In genomic region chr10:110857265-110858158, GRCh38 we compare ENCODE assay signal across 9 cellular contexts. TPM values are rescaled to one million over a fixed set of nuclear protein-coding genes. Genes with fewer than 3 reads are reported as not detected.
DNase-seq lines count a peak whose midpoint lies in the region; ATAC-seq and TF ChIP-seq lines count a peak whose summit lies in the region.
"Had no signal": no experiment of that assay in that cellular context is flagged by ENCODE, and none has a peak within 500 bp of the region (broad histone marks: within the 10 kb centered on the region; RNA-seq: fewer than 3 reads in every experiment).

No MANE protein-coding gene starts in this region.

- peak overlapping the region; percentile 27 for H3K4me3 Mint-ChIP-seq in T-helper 1 cell treated with Interleukin-12 subunit alpha and Interleukin-12 subunit beta and Interleukin-4 antibody, amounts not matched to agents 30 μg/mL and 1 μg/mL, for 36 hours
- H3K4me3 Mint-ChIP-seq in stimulated activated effector memory CD8-positive, alpha-beta T cell treated with anti-CD3 and anti-CD28 coated beads, Interleukin-12 subunit alpha, Interleukin-12 subunit beta, amount 100 ng/mL, for 72 hours: peak overlapping the region; percentile 50
- H3K4me3 Mint-ChIP-seq in nephron progenitor cell: no peak overlapping the region

- ATAC-seq in Right ventricle myocardium superior (ENCODE audit: poor library complexity): peak; percentile 72
- peak; percentile 73 for ATAC-seq in stimulated activated effector memory CD8-positive, alpha-beta T cell treated with anti-CD3 and anti-CD28 coated beads, Interleukin-12 subunit alpha, Interleukin-12 subunit beta, amount 100 ng/mL, for 72 hours

- no peaks in the 10 kb centered on the region for H3K9me3 Mint-ChIP-seq in T-helper 1 cell treated with Interleukin-12 subunit alpha and Interleukin-12 subunit beta and Interleukin-4 antibody, amounts not matched to agents 30 μg/mL and 1 μg/mL, for 36 hours
- H3K9me3 Mint-ChIP-seq in stimulated activated effector memory CD8-positive, alpha-beta T cell treated with anti-CD3 and anti-CD28 coated beads, Interleukin-12 subunit alpha, Interleukin-12 subunit beta, amount 100 ng/mL, for 72 hours: no peaks in the 10 kb centered on the region
- peaks cover 10% of the 10 kb centered on the region for H3K9me3 Mint-ChIP-seq in nephron progenitor cell

- H3K4me1 Mint-ChIP-seq in T-helper 1 cell treated with Interleukin-12 subunit alpha and Interleukin-12 subunit beta and Interleukin-4 antibody, amounts not matched to agents 30 μg/mL and 1 μg/mL, for 36 hours (ENCODE audit: low read depth): peaks cover 56% of the 10 kb centered on the region
- peaks cover 64% of the 10 kb centered on the region for H3K4me1 Mint-ChIP-seq in stimulated activated effector memory CD8-positive, alpha-beta T cell treated with anti-CD3 and anti-CD28 coated beads, Interleukin-12 subunit alpha, Interleukin-12 subunit beta, amount 100 ng/mL, for 72 hours
- H3K4me1 Mint-ChIP-seq in nephron progenitor cell: peaks cover 20% of the 10 kb centered on the region

- no peaks in the 10 kb centered on the region for H3K27me3 Mint-ChIP-seq in T-helper 1 cell treated with Interleukin-12 subunit alpha and Interleukin-12 subunit beta and Interleukin-4 antibody, amounts not matched to agents 30 μg/mL and 1 μg/mL, for 36 hours (ENCODE audit: low read depth)
- H3K27me3 Mint-ChIP-seq in nephron progenitor cell (ENCODE audit: low read depth, poor library complexity): peaks cover 3% of the 10 kb centered on the region

- H3K27ac Mint-ChIP-seq in T-helper 1 cell treated with Interleukin-12 subunit alpha and Interleukin-12 subunit beta and Interleukin-4 antibody, amounts not matched to agents 30 μg/mL and 1 μg/mL, for 36 hours: peak overlapping the region; percentile 76
- H3K27ac Mint-ChIP-seq in stimulated activated effector memory CD8-positive, alpha-beta T cell treated with anti-CD3 and anti-CD28 coated beads, Interleukin-12 subunit alpha, Interleukin-12 subunit beta, amount 100 ng/mL, for 72 hours: peak overlapping the region; percentile 80
- no peak overlapping the region for H3K27ac Mint-ChIP-seq in nephron progenitor cell

- intact Hi-C loops in Right ventricle myocardium superior (cut with DNase I): no loop called here

- DNase-seq in NOMO-1 treated with DMSO at 0.1 percent for 48 hours (lab: John Stamatoyannopoulos, UW; ENCODE audit: unreplicated experiment): peak; percentile 12
- DNase-seq in NOMO-1 treated with dmso at 0.1 percent for 144 hours (lab: John Stamatoyannopoulos, UW; ENCODE audit: unreplicated experiment): no peak
- peak; percentile 82 to 95 for DNase-seq in HL-60 (ENCODE audit: low read depth in 1 of 2, low spot score in 1 of 2)
- DNase-seq in Right ventricle myocardium superior: no peak
- DNase-seq in stimulated activated effector memory CD8-positive, alpha-beta T cell treated with anti-CD3 and anti-CD28 coated beads, Interleukin-12 subunit alpha, Interleukin-12 subunit beta, amount 100 ng/mL, for 72 hours (ENCODE audit: low spot score in 2 of 2): peak in 1 of 2 donors; percentile 49
- no peak for DNase-seq in AG08396 (ENCODE audit: low spot score)
- no peak for DNase-seq in nephron progenitor cell

- H3K27me3 ChIP-seq in HL-60 (ENCODE audit: insufficient read depth, poor library complexity, severe bottlenecking): no peaks in the 10 kb centered on the region
- H3K27me3 ChIP-seq: SJSA1 had no signal

- peaks cover 9% of the 10 kb centered on the region for H3K36me3 Mint-ChIP-seq in T-helper 1 cell treated with Interleukin-12 subunit alpha and Interleukin-12 subunit beta and Interleukin-4 antibody, amounts not matched to agents 30 μg/mL and 1 μg/mL, for 36 hours (ENCODE audit: low read depth)
- no peaks in the 10 kb centered on the region for H3K36me3 Mint-ChIP-seq in stimulated activated effector memory CD8-positive, alpha-beta T cell treated with anti-CD3 and anti-CD28 coated beads, Interleukin-12 subunit alpha, Interleukin-12 subunit beta, amount 100 ng/mL, for 72 hours
- H3K36me3 Mint-ChIP-seq in nephron progenitor cell (ENCODE audit: low read depth): no peaks in the 10 kb centered on the region

- no peak overlapping the region for H3K4me3 ChIP-seq in HL-60 (replicated peaks; ENCODE audit: insufficient read depth, low read length)
- H3K4me3 ChIP-seq: SJSA1 had no signal

- H3K27ac ChIP-seq in HL-60 (replicated peaks): peak overlapping the region; percentile 86
- H3K27ac ChIP-seq: SJSA1 had no signal

- TF ChIP-seq CTCF in HL-60 (IDR thresholded peaks at IDR 0.05; ENCODE audit: insufficient read depth, low read length): no peak
- TF ChIP-seq CTCF in nephron progenitor cell (IDR thresholded peaks at IDR 0.05): no peak

RNA-seq across cellular contexts. Expression of gene PDCD4, which starts 14.2 kb away (rescaled TPM):
- total RNA-seq in Right ventricle myocardium superior: 90.0 TPM

Comparison
In these comparisons a context has a peak if more than half of its experiments do, and no peak if none do; other contexts are left out.
1. DNase-seq: peak in NOMO-1 treated with DMSO at 0.1 percent for 48 hours (single experiment) and HL-60 (2 of 2); none in NOMO-1 treated with dmso at 0.1 percent for 144 hours (single experiment), Right ventricle myocardium superior (single experiment), AG08396 (single experiment) and nephron progenitor cell (single experiment).